In the genomic region with DNA sequence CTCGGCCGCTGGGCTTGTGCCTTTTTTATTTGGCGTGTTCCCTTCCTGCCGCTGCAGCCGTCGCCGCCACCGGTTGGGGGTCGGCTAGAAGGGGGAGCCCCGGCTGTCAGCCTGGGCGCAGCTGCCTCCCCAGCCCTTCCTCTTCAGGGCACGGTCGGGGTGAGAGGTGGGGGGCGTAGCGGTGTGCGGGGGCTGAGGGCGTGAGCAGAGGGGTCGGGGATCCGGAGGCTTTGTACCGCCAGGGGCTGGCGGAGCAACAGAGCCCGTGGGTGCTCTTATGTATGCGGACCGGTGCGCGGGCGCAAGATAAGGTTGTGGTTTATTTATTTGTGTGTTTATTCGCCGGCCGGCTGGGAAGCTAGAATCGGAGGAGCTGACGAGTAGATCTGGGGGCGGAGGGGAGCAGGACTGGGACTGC, we compare ENCODE assay signal across 8 cellular contexts. TPM values are rescaled to one million over a fixed set of nuclear protein-coding genes. Genes with fewer than 3 reads are reported as not detected.
DNase-seq lines count a peak whose midpoint lies in the region; ATAC-seq, FAIRE-seq and TF ChIP-seq lines count a peak whose summit lies in the region.

No MANE protein-coding gene starts in this region.

- peak overlapping the region; percentile 72 for H3K4me3 Mint-ChIP-seq in activated CD4-positive, alpha-beta T cell treated with anti-CD3 and anti-CD28 coated beads for 36 hours
- peak overlapping the region; percentile 85 to 87 for H3K4me3 Mint-ChIP-seq in activated T-cell treated with anti-CD3 and anti-CD28 coated beads, Interleukin-2, amount 50 U/mL, for 72 hours

- intact Hi-C loops in activated CD4-positive, alpha-beta T cell treated with anti-CD3 and anti-CD28 coated beads for 36 hours (cut with DNase I, micrococcal nuclease) = loop anchor here in 1 of 2 experiments (1.0 kb wide), 1 partner anchor 202 kb away; no protein-coding TSS in a partner anchor
- intact Hi-C loops in ovary (cut with DNase I) = loop anchor here (2.0 to 10.0 kb wide), 6 partner anchors 102 to 202 kb away; no protein-coding TSS in a partner anchor

- H3K4me1 ChIP-seq in ovary (ENCODE audit: insufficient read depth) = peaks cover 16% of the 10 kb centered on the region

- peak in 2 of 3 donors; percentile 18 to 21 for TF ChIP-seq CTCF in ovary (IDR thresholded peaks at IDR 0.05)

- no peaks in the 10 kb centered on the region for H3K36me3 Mint-ChIP-seq in activated CD4-positive, alpha-beta T cell treated with anti-CD3 and anti-CD28 coated beads for 36 hours (ENCODE audit: low read depth)
- peaks cover 0 to 4% of the 10 kb centered on the region in 2 donors for H3K36me3 Mint-ChIP-seq in activated T-cell treated with anti-CD3 and anti-CD28 coated beads, Interleukin-2, amount 50 U/mL, for 72 hours (ENCODE audit: insufficient read depth in 2 of 2)

- no peaks in the 10 kb centered on the region for H3K27me3 ChIP-seq in ovary

- POLR2A ChIA-PET in activated CD4-positive, alpha-beta T cell treated with anti-CD3 and anti-CD28 coated beads for 36 hours (lab: Charles Lee) = no interaction called here

- ATAC-seq in activated CD4-positive, alpha-beta T cell treated with anti-CD3 and anti-CD28 coated beads for 36 hours = peak; percentile 27
- peak; percentile 30 to 33 for ATAC-seq in activated T-cell treated with anti-CD3 and anti-CD28 coated beads, Interleukin-2, amount 50 U/mL, for 72 hours (replicated peaks in 1 of 2)
- ATAC-seq in HG02798 (IDR thresholded peaks at IDR 0.05; ENCODE audit: poor library complexity, unreplicated experiment) (no peak), GM18870 (IDR thresholded peaks at IDR 0.05; ENCODE audit: unreplicated experiment) (no peak)

- H3K27ac ChIP-seq in ovary = peak overlapping the region; percentile 87 to 100

- H3K4me1 Mint-ChIP-seq in activated CD4-positive, alpha-beta T cell treated with anti-CD3 and anti-CD28 coated beads for 36 hours = peaks cover 4% of the 10 kb centered on the region
- no peaks in the 10 kb centered on the region for H3K4me1 Mint-ChIP-seq in activated T-cell treated with anti-CD3 and anti-CD28 coated beads, Interleukin-2, amount 50 U/mL, for 72 hours (ENCODE audit: low read depth)

- H3K36me3 ChIP-seq in ovary = peaks cover 3% of the 10 kb centered on the region

- 0 to 1% (median 0%) methylated on average over 32 to 33 of the region's 33 CpGs for WGBS in ovary, 3 donors

- no peak for TF ChIP-seq POLR2A in ovary (IDR thresholded peaks at IDR 0.05)

- no peak overlapping the region for H3K27ac Mint-ChIP-seq in activated CD4-positive, alpha-beta T cell treated with anti-CD3 and anti-CD28 coated beads for 36 hours
- H3K27ac Mint-ChIP-seq in activated T-cell treated with anti-CD3 and anti-CD28 coated beads, Interleukin-2, amount 50 U/mL, for 72 hours = no peak overlapping the region

- H3K4me3 ChIP-seq in ovary = peak overlapping the region; percentile 99

- H3K9me3 Mint-ChIP-seq in activated CD4-positive, alpha-beta T cell treated with anti-CD3 and anti-CD28 coated beads for 36 hours (ENCODE audit: low read depth) = no peaks in the 10 kb centered on the region
- no peaks in the 10 kb centered on the region for H3K9me3 Mint-ChIP-seq in activated T-cell treated with anti-CD3 and anti-CD28 coated beads, Interleukin-2, amount 50 U/mL, for 72 hours

- DNase-seq in activated CD4-positive, alpha-beta T cell treated with anti-CD3 and anti-CD28 coated beads for 36 hours = peak; percentile 55
- DNase-seq in activated CD4-positive, alpha-beta T cell treated with anti-CD3 and anti-CD28 coated beads, Interleukin-2, amount 50 U/mL, for 1 hour = no peak
- DNase-seq in activated T-cell treated with anti-CD3 and anti-CD28 coated beads, Interleukin-2, amount 50 U/mL, for 72 hours = peak in 1 of 2 donors; percentile 20
- DNase-seq in frontal cortex (ENCODE audit: low spot score in 2 of 2) (peak; percentile 42 to 52), ovary (peak in 3 of 5 donors; percentile 56 to 77 (median 67)), NCI-H524 treated with DMSO at 0.1 percent for 48 hours (lab: John Stamatoyannopoulos, UW) (no peak)

- peaks cover 31% of the 10 kb centered on the region for H3K27me3 Mint-ChIP-seq in activated CD4-positive, alpha-beta T cell treated with anti-CD3 and anti-CD28 coated beads for 36 hours
- peaks cover 49% of the 10 kb centered on the region for H3K27me3 Mint-ChIP-seq in activated T-cell treated with anti-CD3 and anti-CD28 coated beads, Interleukin-2, amount 50 U/mL, for 72 hours (ENCODE audit: low read depth)

- no peak for TF ChIP-seq EP300 in ovary (IDR thresholded peaks at IDR 0.05)

- H3K9me3 ChIP-seq in ovary = no peaks in the 10 kb centered on the region

- no peak for FAIRE-seq in frontal cortex (lab: Jason Lieb, UNC)

- CTCF ChIA-PET in activated CD4-positive, alpha-beta T cell treated with anti-CD3 and anti-CD28 coated beads for 36 hours (lab: Charles Lee) = interaction anchor here (0.6 to 1.5 kb wide), 4 partner anchors 11 to 203 kb away, joined by 3 to 5 read pairs (median 4); no protein-coding TSS in a partner anchor

RNA-seq across cellular contexts. Expression of a gene that starts 0.5 kb away (rescaled TPM):
- 1 to 10 TPM; 3.0 to 4.6 TPM for total RNA-seq in activated CD4-positive, alpha-beta T cell treated with anti-CD3 and anti-CD28 coated beads for 36 hours
- 1 to 10 TPM; 3.3 to 4.0 TPM for total RNA-seq in activated T-cell treated with anti-CD3 and anti-CD28 coated beads, Interleukin-2, amount 50 U/mL, for 72 hours
- total RNA-seq in frontal cortex = 3.7 TPM
- total RNA-seq in ovary = 100 to 1,000 TPM in 3 of 7 donors, 10 to 100 TPM in 4; 12.7 to 160 (median 94.6) TPM
- 10 to 100 TPM; 20.0 to 41.4 TPM for polyA plus RNA-seq in ovary

Comparison
In these comparisons a context has a peak if more than half of its experiments do, and no peak if none do; other contexts are left out.
1. DNase-seq: peak in activated CD4-positive, alpha-beta T cell treated with anti-CD3 and anti-CD28 coated beads for 36 hours (single experiment), frontal cortex (2 of 2) and ovary (3 of 5); none in activated CD4-positive, alpha-beta T cell treated with anti-CD3 and anti-CD28 coated beads, Interleukin-2, amount 50 U/mL, for 1 hour (single experiment) and NCI-H524 treated with DMSO at 0.1 percent for 48 hours (single experiment).
2. ATAC-seq: peak in activated CD4-positive, alpha-beta T cell treated with anti-CD3 and anti-CD28 coated beads for 36 hours (single experiment) and activated T-cell treated with anti-CD3 and anti-CD28 coated beads, Interleukin-2, amount 50 U/mL, for 72 hours (2 of 2); none in HG02798 (single experiment) and GM18870 (single experiment).